9 cellular contexts compared by ENCODE assay signal in genomic region chr20:38962044-38962897, GRCh38. TPM values are rescaled to one million over a fixed set of nuclear protein-coding genes. Genes with fewer than 3 reads are reported as not detected.
DNase-seq lines count a peak whose midpoint lies in the region; ATAC-seq, FAIRE-seq and TF ChIP-seq lines count a peak whose summit lies in the region.
"Had no signal": no experiment of that assay in that cellular context is flagged by ENCODE, and none has a peak within 500 bp of the region (broad histone marks: within the 10 kb centered on the region; RNA-seq: fewer than 3 reads in every experiment).

DHX35 (plus strand) TSS chr20:38962344; CDS start chr20:38962368, 24 bp downstream.

- H3K27me3 ChIP-seq in bronchial epithelial cell (ENCODE audit: control insufficient read depth, insufficient read depth, low read length) = no peaks in the 10 kb centered on the region

- TF ChIP-seq CTCF in WI38 (IDR thresholded peaks at IDR 0.05; ENCODE audit: low read depth, low read length) (no peak), bronchial epithelial cell (IDR thresholded peaks at IDR 0.05; ENCODE audit: insufficient read depth, low read length, severe bottlenecking) (peak; percentile 60)

- peak; percentile 100 for DNase-seq in AG08395 (ENCODE audit: low spot score)
- peak; percentile 99 for DNase-seq in NCI-H2227 (lab: John Stamatoyannopoulos, UW; ENCODE audit: unreplicated experiment)
- peak; percentile 88 for DNase-seq in bronchial epithelial cell (ENCODE audit: low read depth)
- peak; percentile 100 for DNase-seq in iPS-NIHi7 (ENCODE audit: extremely low spot score)
- peak; percentile 91 for DNase-seq in smooth muscle cell of the brain vasculature (ENCODE audit: low read depth, low spot score)

- peak within 1 kb of the TSS; percentile 96 for H3K4me3 ChIP-seq in WI38 (ENCODE audit: low read depth, low read length)
- peak within 1 kb of the TSS; percentile 82 for H3K4me3 ChIP-seq in bronchial epithelial cell (ENCODE audit: low read depth, low read length)

- ATAC-seq in GM18873 (IDR thresholded peaks at IDR 0.05; ENCODE audit: low FRiP score, unreplicated experiment) = peak; percentile 82
- ATAC-seq in HG03139 (IDR thresholded peaks at IDR 0.05; ENCODE audit: unreplicated experiment) = peak; percentile 97

- no peaks in the 10 kb centered on the region for H3K36me3 ChIP-seq in bronchial epithelial cell (ENCODE audit: control insufficient read depth, insufficient read depth, low read length)

- no peak for FAIRE-seq in bronchial epithelial cell (lab: Jason Lieb, UNC)
- FAIRE-seq: colon had no signal

RNA-seq across cellular contexts. Expression of gene DHX35, which starts in this region (rescaled TPM):
- total RNA-seq in bronchial epithelial cell = 7.4 and 8.2 TPM in 2 replicates

Comparison
In these comparisons a context has a peak if more than half of its experiments do, and no peak if none do; other contexts are left out.
1. Peak in every context shown above with its lines: DNase-seq, ATAC-seq and H3K4me3 ChIP-seq.